ENCODE assay signal across 1 cellular context in the genomic region with DNA sequence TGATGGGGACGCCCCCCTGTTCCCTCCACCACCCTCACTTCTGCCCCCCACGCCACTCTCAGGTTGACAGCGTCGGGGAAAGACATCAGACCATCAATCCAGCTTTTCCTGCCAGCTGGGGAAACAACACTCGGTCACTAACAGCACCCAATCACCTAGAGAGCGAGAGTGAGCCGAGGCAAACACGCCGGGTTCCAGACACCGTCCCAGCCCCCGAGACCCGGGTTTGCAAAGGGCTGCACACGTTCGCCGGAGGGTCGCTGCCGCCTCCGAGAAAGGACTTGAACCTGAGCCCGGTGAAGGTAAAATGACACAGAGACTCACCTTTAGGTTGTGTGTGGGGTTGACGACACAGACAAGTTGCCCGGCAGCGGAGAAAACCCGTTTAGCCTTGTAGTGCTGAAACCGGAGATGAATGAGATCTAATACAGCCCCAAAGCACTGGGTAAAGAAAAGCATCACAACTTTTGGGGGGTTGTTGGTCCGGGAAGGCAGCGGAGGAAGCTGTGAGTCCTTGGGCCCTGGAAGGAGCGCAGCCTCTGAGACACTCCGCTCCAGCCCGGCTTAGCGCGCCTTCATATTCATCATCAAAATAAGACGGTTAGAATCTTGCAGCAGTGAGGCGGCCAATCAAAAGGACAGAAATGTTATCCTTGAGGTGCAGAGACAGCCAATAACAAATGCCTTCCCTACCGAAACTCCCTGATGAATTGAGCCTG.
TF ChIP-seq lines count a peak whose summit lies in the region.

A gene with protein sequence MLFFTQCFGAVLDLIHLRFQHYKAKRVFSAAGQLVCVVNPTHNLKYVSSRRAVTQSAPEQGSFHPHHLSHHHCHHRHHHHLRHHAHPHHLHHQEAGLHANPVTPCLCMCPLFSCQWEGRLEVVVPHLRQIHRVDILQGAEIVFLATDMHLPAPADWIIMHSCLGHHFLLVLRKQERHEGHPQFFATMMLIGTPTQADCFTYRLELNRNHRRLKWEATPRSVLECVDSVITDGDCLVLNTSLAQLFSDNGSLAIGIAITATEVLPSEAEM (minus strand): TSS at position 583 of the 719 bp plus-strand sequence. CDS start 124 bp downstream, at position 459.

TF ChIP-seq in SK-N-SH, 30 proteins besides CTCF, POLR2A, EP300 and RAD21 (continued from another document):
- TF ChIP-seq, protein P1, sequence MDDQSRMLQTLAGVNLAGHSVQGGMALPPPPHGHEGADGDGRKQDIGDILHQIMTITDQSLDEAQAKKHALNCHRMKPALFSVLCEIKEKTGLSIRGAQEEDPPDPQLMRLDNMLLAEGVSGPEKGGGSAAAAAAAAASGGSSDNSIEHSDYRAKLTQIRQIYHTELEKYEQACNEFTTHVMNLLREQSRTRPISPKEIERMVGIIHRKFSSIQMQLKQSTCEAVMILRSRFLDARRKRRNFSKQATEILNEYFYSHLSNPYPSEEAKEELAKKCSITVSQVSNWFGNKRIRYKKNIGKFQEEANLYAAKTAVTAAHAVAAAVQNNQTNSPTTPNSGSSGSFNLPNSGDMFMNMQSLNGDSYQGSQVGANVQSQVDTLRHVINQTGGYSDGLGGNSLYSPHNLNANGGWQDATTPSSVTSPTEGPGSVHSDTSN (IDR thresholded peaks at IDR 0.05): no peak
- TF ChIP-seq TCF12 (IDR thresholded peaks at IDR 0.05) (no peak), NRF1 (IDR thresholded peaks at IDR 0.05; ENCODE audit: low read depth, low read length) (no peak), RFX5 (IDR thresholded peaks at IDR 0.05; ENCODE audit: low read length) (no peak), MEF2A (IDR thresholded peaks at IDR 0.05; ENCODE audit: borderline replicate concordance, low read depth) (no peak), FOXM1 (IDR thresholded peaks at IDR 0.05; ENCODE audit: low read depth) (no peak), TAF1 (IDR thresholded peaks at IDR 0.05; ENCODE audit: borderline replicate concordance, low read depth, low read length) (no peak), GABPA (IDR thresholded peaks at IDR 0.05; ENCODE audit: low read depth) (no peak), POLR2AphosphoS5 (IDR thresholded peaks at IDR 0.05; ENCODE audit: low read depth, low read length) (no peak)
- TF ChIP-seq, protein P2, sequence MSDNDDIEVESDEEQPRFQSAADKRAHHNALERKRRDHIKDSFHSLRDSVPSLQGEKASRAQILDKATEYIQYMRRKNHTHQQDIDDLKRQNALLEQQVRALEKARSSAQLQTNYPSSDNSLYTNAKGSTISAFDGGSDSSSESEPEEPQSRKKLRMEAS (IDR thresholded peaks at IDR 0.05; ENCODE audit: low read depth): no peak
- TF ChIP-seq, protein P3, sequence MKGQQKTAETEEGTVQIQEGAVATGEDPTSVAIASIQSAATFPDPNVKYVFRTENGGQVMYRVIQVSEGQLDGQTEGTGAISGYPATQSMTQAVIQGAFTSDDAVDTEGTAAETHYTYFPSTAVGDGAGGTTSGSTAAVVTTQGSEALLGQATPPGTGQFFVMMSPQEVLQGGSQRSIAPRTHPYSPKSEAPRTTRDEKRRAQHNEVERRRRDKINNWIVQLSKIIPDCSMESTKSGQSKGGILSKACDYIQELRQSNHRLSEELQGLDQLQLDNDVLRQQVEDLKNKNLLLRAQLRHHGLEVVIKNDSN (IDR thresholded peaks at IDR 0.05; ENCODE audit: borderline replicate concordance, low read depth): no peak
